8 cellular contexts compared by ENCODE assay signal in genomic region chr20:10553326-10553984, GRCh38.
DNase-seq lines count a peak whose midpoint lies in the region; ATAC-seq and TF ChIP-seq lines count a peak whose summit lies in the region.

No MANE protein-coding gene starts in this region.

- H3K27me3 ChIP-seq in foreskin keratinocyte = no peaks in the 10 kb centered on the region
- H3K27me3 ChIP-seq in ovary = no peaks in the 10 kb centered on the region

- H3K27ac ChIP-seq in foreskin keratinocyte (peak overlapping the region; percentile 0), ovary (no peak overlapping the region)

- peak; percentile 95 for TF ChIP-seq CTCF in foreskin keratinocyte (conservative IDR thresholded peaks at IDR 0.05)
- TF ChIP-seq CTCF in ovary (IDR thresholded peaks at IDR 0.05) = peak; percentile 52 to 76 (median 69)

- no peak overlapping the region for H3K4me3 Mint-ChIP-seq in activated CD4-positive, alpha-beta memory T cell treated with anti-CD3 and anti-CD28 coated beads for 36 hours

- H3K4me3 ChIP-seq in ovary = no peak overlapping the region

- no peak for TF ChIP-seq POLR2A in ovary (IDR thresholded peaks at IDR 0.05)

- intact Hi-C loops in Right ventricle myocardium inferior (cut with DNase I) = loop anchor here (1.0 to 10.0 kb wide), 6 partner anchors 86 to 989 kb away; partner anchors contain the start of gene JAG1
- intact Hi-C loops in cardiac septum (cut with DNase I) = loop anchor here (2.0 to 10.0 kb wide), 3 partner anchors 664 to 991 kb away; no protein-coding TSS in a partner anchor
- intact Hi-C loops in activated CD4-positive, alpha-beta memory T cell treated with anti-CD3 and anti-CD28 coated beads for 36 hours (cut with micrococcal nuclease) = loop anchor here (2.0 to 10.0 kb wide), 3 partner anchors 651 to 989 kb away; no protein-coding TSS in a partner anchor
- intact Hi-C loops in ovary (cut with DNase I) = loop anchor here in 3 of 4 donors (2.0 to 10.0 kb wide), 4 partner anchors 119 to 991 kb away; partner anchors contain the start of gene JAG1 (in 2 of the 3)

- 41 to 46% (median 43%) methylated on average over 5 of the region's 5 CpGs for WGBS in ovary, 3 donors

- H3K9me3 ChIP-seq in ovary = no peaks in the 10 kb centered on the region

- peak; percentile 70 for ATAC-seq in Right ventricle myocardium inferior
- peak; percentile 48 for ATAC-seq in HG03066 (IDR thresholded peaks at IDR 0.05; ENCODE audit: low read depth, unreplicated experiment)
- peak; percentile 35 for ATAC-seq in foreskin keratinocyte

- no peak overlapping the region for H3K27ac Mint-ChIP-seq in activated CD4-positive, alpha-beta memory T cell treated with anti-CD3 and anti-CD28 coated beads for 36 hours

- no peaks in the 10 kb centered on the region for H3K36me3 ChIP-seq in ovary

- H3K36me3 Mint-ChIP-seq in activated CD4-positive, alpha-beta memory T cell treated with anti-CD3 and anti-CD28 coated beads for 36 hours = peaks cover 3% of the 10 kb centered on the region

- H3K4me1 ChIP-seq in foreskin keratinocyte = peaks cover 40% of the 10 kb centered on the region
- peaks cover under 1% of the 10 kb centered on the region for H3K4me1 ChIP-seq in ovary (ENCODE audit: insufficient read depth)

- CTCF ChIA-PET in activated CD4-positive, alpha-beta memory T cell treated with anti-CD3 and anti-CD28 coated beads for 36 hours (lab: Charles Lee) = interaction anchor here (0.6 to 1.0 kb wide), 2 partner anchors 14 to 654 kb away, joined by 3 to 5 read pairs; no protein-coding TSS in a partner anchor

- peaks cover 30% of the 10 kb centered on the region for H3K4me1 Mint-ChIP-seq in activated CD4-positive, alpha-beta memory T cell treated with anti-CD3 and anti-CD28 coated beads for 36 hours (ENCODE audit: low read depth)

- TF ChIP-seq EP300 in ovary (IDR thresholded peaks at IDR 0.05) = no peak

- no peaks in the 10 kb centered on the region for H3K27me3 Mint-ChIP-seq in activated CD4-positive, alpha-beta memory T cell treated with anti-CD3 and anti-CD28 coated beads for 36 hours

- H3K9me3 Mint-ChIP-seq in activated CD4-positive, alpha-beta memory T cell treated with anti-CD3 and anti-CD28 coated beads for 36 hours = no peaks in the 10 kb centered on the region

- DNase-seq in Right ventricle myocardium inferior (ENCODE audit: missing footprints) (no peak), cardiac septum (ENCODE audit: low spot score) (no peak), NCI-H345 (lab: John Stamatoyannopoulos, UW) (peak; percentile 69), foreskin keratinocyte (peak in 1 of 2 donors; percentile 65), ovary (peak; percentile 30 to 81 (median 66)), SKM-1 treated with dmso at 0.1 percent for 144 hours (lab: John Stamatoyannopoulos, UW; ENCODE audit: unreplicated experiment) (no peak)
- DNase-seq in activated CD4-positive, alpha-beta memory T cell treated with anti-CD3 and anti-CD28 coated beads for 36 hours = peak; percentile 65

- POLR2A ChIA-PET in activated CD4-positive, alpha-beta memory T cell treated with anti-CD3 and anti-CD28 coated beads for 36 hours (lab: Charles Lee) = no interaction called here

Comparison
In these comparisons a context has a peak if more than half of its experiments do, and no peak if none do; other contexts are left out.
1. DNase-seq: peak in NCI-H345 (single experiment), activated CD4-positive, alpha-beta memory T cell treated with anti-CD3 and anti-CD28 coated beads for 36 hours (single experiment) and ovary (5 of 5); none in Right ventricle myocardium inferior (single experiment), cardiac septum (single experiment) and SKM-1 treated with dmso at 0.1 percent for 144 hours (single experiment).
2. Peak in every context shown above with its lines, with median percentiles within 50 percentile points of each other: ATAC-seq.